1 cellular context compared by ENCODE assay signal in the genomic region with DNA sequence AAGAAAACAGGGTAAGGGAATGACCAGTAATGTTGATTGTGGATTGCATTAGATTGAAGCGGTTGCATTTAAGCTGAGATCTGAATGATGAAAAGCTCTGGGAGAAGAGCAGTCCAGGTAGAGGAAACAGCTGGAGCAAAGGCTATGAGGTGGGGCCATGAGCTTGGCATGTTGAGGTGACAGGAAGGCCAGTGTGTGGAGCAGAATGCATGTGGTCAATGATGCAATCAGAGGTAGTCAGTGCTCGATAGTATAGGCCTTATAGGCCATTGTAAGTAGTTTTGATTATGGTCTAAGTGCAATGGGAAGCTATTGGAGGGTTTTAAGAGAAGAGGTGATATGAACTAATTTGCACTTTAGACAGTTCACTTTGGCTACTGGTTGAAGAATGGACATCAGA.
TF ChIP-seq lines count a peak whose summit lies in the region.

No MANE protein-coding gene starts in this region.

TF ChIP-seq in K562, 482 proteins besides CTCF, POLR2A, EP300 and RAD21 (continued from another document and continues in another):
- TF ChIP-seq, protein P1, sequence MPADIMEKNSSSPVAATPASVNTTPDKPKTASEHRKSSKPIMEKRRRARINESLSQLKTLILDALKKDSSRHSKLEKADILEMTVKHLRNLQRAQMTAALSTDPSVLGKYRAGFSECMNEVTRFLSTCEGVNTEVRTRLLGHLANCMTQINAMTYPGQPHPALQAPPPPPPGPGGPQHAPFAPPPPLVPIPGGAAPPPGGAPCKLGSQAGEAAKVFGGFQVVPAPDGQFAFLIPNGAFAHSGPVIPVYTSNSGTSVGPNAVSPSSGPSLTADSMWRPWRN (IDR thresholded peaks at IDR 0.05; ENCODE audit: low read depth), result no peak
- TF ChIP-seq, protein P2, sequence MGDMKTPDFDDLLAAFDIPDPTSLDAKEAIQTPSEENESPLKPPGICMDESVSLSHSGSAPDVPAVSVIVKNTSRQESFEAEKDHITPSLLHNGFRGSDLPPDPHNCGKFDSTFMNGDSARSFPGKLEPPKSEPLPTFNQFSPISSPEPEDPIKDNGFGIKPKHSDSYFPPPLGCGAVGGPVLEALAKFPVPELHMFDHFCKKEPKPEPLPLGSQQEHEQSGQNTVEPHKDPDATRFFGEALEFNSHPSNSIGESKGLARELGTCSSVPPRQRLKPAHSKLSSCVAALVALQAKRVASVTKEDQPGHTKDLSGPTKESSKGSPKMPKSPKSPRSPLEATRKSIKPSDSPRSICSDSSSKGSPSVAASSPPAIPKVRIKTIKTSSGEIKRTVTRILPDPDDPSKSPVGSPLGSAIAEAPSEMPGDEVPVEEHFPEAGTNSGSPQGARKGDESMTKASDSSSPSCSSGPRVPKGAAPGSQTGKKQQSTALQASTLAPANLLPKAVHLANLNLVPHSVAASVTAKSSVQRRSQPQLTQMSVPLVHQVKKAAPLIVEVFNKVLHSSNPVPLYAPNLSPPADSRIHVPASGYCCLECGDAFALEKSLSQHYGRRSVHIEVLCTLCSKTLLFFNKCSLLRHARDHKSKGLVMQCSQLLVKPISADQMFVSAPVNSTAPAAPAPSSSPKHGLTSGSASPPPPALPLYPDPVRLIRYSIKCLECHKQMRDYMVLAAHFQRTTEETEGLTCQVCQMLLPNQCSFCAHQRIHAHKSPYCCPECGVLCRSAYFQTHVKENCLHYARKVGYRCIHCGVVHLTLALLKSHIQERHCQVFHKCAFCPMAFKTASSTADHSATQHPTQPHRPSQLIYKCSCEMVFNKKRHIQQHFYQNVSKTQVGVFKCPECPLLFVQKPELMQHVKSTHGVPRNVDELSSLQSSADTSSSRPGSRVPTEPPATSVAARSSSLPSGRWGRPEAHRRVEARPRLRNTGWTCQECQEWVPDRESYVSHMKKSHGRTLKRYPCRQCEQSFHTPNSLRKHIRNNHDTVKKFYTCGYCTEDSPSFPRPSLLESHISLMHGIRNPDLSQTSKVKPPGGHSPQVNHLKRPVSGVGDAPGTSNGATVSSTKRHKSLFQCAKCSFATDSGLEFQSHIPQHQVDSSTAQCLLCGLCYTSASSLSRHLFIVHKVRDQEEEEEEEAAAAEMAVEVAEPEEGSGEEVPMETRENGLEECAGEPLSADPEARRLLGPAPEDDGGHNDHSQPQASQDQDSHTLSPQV (IDR thresholded peaks at IDR 0.05), result no peak
- TF ChIP-seq TRIM24 (IDR thresholded peaks at IDR 0.05) (peak in 1 of 2 experiments; percentile 45; a peak in 1 of 4 replicates), MCM5 (IDR thresholded peaks at IDR 0.05; ENCODE audit: low read depth) (no peak), TAF15 (IDR thresholded peaks at IDR 0.05; ENCODE audit: low read depth, low read length) (no peak), MYC (IDR thresholded peaks at IDR 0.05; ENCODE audit: low read depth, low read length) (peak; percentile 59), MYC (CRISPR knock-in tag; IDR thresholded peaks at IDR 0.05; ENCODE audit: borderline replicate concordance, low read depth) (no peak), CEBPB (tag; IDR thresholded peaks at IDR 0.05) (no peak), MTA2 (IDR thresholded peaks at IDR 0.05; ENCODE audit: low read depth) (no peak), BRCA1 (IDR thresholded peaks at IDR 0.05) (no peak), BRCA1 (CRISPR knock-in tag; IDR thresholded peaks at IDR 0.05) (no peak), ZNF239 (CRISPR knock-in tag; IDR thresholded peaks at IDR 0.05) (no peak), PYGO2 (tag; IDR thresholded peaks at IDR 0.05) (no peak), ILF3 (IDR thresholded peaks at IDR 0.05; ENCODE audit: borderline replicate concordance) (no peak), ZFP1 (CRISPR knock-in tag; IDR thresholded peaks at IDR 0.05) (no peak), HNRNPLL (IDR thresholded peaks at IDR 0.05; ENCODE audit: low read depth, low read length, poor library complexity, severe bottlenecking) (no peak)
- TF ChIP-seq, protein P3, sequence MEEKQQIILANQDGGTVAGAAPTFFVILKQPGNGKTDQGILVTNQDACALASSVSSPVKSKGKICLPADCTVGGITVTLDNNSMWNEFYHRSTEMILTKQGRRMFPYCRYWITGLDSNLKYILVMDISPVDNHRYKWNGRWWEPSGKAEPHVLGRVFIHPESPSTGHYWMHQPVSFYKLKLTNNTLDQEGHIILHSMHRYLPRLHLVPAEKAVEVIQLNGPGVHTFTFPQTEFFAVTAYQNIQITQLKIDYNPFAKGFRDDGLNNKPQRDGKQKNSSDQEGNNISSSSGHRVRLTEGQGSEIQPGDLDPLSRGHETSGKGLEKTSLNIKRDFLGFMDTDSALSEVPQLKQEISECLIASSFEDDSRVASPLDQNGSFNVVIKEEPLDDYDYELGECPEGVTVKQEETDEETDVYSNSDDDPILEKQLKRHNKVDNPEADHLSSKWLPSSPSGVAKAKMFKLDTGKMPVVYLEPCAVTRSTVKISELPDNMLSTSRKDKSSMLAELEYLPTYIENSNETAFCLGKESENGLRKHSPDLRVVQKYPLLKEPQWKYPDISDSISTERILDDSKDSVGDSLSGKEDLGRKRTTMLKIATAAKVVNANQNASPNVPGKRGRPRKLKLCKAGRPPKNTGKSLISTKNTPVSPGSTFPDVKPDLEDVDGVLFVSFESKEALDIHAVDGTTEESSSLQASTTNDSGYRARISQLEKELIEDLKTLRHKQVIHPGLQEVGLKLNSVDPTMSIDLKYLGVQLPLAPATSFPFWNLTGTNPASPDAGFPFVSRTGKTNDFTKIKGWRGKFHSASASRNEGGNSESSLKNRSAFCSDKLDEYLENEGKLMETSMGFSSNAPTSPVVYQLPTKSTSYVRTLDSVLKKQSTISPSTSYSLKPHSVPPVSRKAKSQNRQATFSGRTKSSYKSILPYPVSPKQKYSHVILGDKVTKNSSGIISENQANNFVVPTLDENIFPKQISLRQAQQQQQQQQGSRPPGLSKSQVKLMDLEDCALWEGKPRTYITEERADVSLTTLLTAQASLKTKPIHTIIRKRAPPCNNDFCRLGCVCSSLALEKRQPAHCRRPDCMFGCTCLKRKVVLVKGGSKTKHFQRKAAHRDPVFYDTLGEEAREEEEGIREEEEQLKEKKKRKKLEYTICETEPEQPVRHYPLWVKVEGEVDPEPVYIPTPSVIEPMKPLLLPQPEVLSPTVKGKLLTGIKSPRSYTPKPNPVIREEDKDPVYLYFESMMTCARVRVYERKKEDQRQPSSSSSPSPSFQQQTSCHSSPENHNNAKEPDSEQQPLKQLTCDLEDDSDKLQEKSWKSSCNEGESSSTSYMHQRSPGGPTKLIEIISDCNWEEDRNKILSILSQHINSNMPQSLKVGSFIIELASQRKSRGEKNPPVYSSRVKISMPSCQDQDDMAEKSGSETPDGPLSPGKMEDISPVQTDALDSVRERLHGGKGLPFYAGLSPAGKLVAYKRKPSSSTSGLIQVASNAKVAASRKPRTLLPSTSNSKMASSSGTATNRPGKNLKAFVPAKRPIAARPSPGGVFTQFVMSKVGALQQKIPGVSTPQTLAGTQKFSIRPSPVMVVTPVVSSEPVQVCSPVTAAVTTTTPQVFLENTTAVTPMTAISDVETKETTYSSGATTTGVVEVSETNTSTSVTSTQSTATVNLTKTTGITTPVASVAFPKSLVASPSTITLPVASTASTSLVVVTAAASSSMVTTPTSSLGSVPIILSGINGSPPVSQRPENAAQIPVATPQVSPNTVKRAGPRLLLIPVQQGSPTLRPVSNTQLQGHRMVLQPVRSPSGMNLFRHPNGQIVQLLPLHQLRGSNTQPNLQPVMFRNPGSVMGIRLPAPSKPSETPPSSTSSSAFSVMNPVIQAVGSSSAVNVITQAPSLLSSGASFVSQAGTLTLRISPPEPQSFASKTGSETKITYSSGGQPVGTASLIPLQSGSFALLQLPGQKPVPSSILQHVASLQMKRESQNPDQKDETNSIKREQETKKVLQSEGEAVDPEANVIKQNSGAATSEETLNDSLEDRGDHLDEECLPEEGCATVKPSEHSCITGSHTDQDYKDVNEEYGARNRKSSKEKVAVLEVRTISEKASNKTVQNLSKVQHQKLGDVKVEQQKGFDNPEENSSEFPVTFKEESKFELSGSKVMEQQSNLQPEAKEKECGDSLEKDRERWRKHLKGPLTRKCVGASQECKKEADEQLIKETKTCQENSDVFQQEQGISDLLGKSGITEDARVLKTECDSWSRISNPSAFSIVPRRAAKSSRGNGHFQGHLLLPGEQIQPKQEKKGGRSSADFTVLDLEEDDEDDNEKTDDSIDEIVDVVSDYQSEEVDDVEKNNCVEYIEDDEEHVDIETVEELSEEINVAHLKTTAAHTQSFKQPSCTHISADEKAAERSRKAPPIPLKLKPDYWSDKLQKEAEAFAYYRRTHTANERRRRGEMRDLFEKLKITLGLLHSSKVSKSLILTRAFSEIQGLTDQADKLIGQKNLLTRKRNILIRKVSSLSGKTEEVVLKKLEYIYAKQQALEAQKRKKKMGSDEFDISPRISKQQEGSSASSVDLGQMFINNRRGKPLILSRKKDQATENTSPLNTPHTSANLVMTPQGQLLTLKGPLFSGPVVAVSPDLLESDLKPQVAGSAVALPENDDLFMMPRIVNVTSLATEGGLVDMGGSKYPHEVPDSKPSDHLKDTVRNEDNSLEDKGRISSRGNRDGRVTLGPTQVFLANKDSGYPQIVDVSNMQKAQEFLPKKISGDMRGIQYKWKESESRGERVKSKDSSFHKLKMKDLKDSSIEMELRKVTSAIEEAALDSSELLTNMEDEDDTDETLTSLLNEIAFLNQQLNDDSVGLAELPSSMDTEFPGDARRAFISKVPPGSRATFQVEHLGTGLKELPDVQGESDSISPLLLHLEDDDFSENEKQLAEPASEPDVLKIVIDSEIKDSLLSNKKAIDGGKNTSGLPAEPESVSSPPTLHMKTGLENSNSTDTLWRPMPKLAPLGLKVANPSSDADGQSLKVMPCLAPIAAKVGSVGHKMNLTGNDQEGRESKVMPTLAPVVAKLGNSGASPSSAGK (IDR thresholded peaks at IDR 0.05), result peak; percentile 53
- TF ChIP-seq, protein P4, sequence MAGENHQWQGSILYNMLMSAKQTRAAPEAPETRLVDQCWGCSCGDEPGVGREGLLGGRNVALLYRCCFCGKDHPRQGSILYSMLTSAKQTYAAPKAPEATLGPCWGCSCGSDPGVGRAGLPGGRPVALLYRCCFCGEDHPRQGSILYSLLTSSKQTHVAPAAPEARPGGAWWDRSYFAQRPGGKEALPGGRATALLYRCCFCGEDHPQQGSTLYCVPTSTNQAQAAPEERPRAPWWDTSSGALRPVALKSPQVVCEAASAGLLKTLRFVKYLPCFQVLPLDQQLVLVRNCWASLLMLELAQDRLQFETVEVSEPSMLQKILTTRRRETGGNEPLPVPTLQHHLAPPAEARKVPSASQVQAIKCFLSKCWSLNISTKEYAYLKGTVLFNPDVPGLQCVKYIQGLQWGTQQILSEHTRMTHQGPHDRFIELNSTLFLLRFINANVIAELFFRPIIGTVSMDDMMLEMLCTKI (IDR thresholded peaks at IDR 0.05; ENCODE audit: partially characterized antibody), result no peak
- TF ChIP-seq, protein P5, sequence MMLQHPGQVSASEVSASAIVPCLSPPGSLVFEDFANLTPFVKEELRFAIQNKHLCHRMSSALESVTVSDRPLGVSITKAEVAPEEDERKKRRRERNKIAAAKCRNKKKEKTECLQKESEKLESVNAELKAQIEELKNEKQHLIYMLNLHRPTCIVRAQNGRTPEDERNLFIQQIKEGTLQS (IDR thresholded peaks at IDR 0.05), result peak; percentile 74
- TF ChIP-seq, protein P5 (CRISPR knock-in tag; conservative IDR thresholded peaks at IDR 0.05), result no peak
- TF ChIP-seq, protein P6, sequence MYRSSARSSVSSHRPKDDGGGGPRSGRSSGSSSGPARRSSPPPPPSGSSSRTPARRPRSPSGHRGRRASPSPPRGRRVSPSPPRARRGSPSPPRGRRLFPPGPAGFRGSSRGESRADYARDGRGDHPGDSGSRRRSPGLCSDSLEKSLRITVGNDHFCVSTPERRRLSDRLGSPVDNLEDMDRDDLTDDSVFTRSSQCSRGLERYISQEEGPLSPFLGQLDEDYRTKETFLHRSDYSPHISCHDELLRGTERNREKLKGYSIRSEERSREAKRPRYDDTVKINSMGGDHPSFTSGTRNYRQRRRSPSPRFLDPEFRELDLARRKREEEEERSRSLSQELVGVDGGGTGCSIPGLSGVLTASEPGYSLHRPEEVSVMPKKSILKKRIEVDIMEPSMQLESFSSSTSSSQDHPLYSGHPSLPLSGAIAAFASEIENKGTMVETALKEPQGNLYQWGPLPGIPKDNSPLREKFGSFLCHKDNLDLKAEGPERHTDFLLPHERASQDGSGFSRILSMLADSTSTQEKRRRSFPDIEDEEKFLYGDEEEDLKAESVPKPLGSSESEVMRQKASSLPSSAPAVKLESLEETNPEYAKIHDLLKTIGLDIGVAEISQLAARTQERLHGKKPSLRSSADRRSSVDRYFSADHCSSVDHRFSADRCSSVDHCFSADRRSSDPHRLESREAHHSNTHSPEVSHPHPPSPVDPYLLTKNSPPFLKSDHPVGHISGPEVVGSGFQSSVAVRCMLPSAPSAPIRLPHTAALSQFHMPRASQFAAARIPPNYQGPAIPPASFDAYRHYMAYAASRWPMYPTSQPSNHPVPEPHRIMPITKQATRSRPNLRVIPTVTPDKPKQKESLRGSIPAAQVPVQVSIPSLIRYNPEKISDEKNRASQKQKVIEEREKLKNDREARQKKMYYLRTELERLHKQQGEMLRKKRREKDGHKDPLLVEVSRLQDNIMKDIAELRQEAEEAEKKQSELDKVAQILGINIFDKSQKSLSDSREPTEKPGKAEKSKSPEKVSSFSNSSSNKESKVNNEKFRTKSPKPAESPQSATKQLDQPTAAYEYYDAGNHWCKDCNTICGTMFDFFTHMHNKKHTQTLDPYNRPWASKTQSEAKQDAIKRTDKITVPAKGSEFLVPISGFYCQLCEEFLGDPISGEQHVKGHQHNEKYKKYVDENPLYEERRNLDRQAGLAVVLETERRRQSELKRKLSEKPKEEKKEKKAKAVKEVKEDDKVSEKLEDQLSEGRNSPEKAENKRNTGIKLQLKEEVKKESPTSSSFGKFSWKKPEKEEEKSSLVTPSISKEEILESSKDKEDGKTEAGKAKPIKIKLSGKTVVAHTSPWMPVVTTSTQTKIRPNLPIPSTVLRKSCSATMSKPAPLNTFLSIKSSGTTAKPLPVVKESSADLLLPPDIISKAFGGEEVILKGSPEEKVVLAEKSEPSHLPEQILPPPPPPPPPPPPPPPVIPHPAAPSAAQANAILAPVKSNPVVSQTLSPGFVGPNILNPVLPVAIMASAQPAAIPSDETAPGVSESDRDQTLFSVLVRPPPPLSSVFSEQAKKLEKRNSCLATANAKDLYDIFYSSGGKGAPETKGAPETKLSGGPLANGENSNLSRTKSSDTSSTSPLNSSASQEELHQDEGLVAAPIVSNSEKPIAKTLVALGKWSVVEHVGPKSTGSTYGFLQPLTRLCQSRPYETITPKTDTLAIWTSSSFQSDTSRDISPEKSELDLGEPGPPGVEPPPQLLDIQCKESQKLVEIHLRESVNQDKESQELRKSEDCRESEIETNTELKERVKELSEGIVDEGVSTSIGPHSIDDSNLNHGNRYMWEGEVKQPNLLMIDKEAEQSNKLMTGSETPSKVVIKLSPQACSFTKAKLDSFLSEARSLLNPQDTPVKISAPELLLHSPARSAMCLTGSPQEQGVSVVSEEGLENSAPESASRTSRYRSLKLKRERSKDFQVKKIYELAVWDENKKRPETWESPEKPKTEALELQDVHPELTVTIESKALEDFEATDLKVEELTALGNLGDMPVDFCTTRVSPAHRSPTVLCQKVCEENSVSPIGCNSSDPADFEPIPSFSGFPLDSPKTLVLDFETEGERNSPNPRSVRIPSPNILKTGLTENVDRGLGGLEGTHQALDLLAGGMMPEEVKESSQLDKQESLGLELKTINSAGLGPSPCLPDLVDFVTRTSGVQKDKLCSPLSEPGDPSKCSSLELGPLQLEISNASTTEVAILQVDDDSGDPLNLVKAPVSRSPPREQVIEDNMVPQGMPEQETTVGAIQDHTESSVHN (IDR thresholded peaks at IDR 0.05; ENCODE audit: borderline replicate concordance in 1 of 2, low read depth in 1 of 2), result no peak
